In genomic region chr20:5056801-5057599, GRCh38 we compare ENCODE assay signal across 1 cellular context.
TF ChIP-seq lines count a peak whose summit lies in the region.

No MANE protein-coding gene starts in this region.

TF ChIP-seq in HepG2, 621 proteins besides CTCF, POLR2A, EP300 and RAD21 (continued from another document and continues in another):
- TF ChIP-seq GLMP (CRISPR knock-in tag; IDR thresholded peaks at IDR 0.05; ENCODE audit: borderline replicate concordance) (no peak), ZBTB26 (CRISPR knock-in tag; IDR thresholded peaks at IDR 0.05; ENCODE audit: borderline replicate concordance) (0 out of 2 replicates have a peak, but pooled peaks have one; percentile 39), MZF1 (CRISPR knock-in tag; IDR thresholded peaks at IDR 0.05; ENCODE audit: borderline replicate concordance) (no peak), ZNF720 (CRISPR knock-in tag; IDR thresholded peaks at IDR 0.05) (0 out of 2 replicates have a peak, but pooled peaks have one; percentile 53), BCL6 (CRISPR knock-in tag; IDR thresholded peaks at IDR 0.05) (0 out of 2 replicates have a peak, but pooled peaks have one; percentile 21), PITX1 (CRISPR knock-in tag; IDR thresholded peaks at IDR 0.05) (no peak), SAP130 (CRISPR knock-in tag; IDR thresholded peaks at IDR 0.05; ENCODE audit: low read depth) (peak; percentile 22; the same call in 1 of the 2 replicates), SALL1 (CRISPR knock-in tag; IDR thresholded peaks at IDR 0.05) (peak; percentile 36; the same call in 1 of the 2 replicates), ERF (CRISPR knock-in tag; IDR thresholded peaks at IDR 0.05) (0 out of 2 replicates have a peak, but pooled peaks have one; percentile 35), ZNF790 (CRISPR knock-in tag; IDR thresholded peaks at IDR 0.05; ENCODE audit: borderline replicate concordance) (no peak), ZMYM4 (CRISPR knock-in tag; IDR thresholded peaks at IDR 0.05) (0 out of 2 replicates have a peak, but pooled peaks have one; percentile 25), FOXA1 (IDR thresholded peaks at IDR 0.05) (no peak), FOXA1 (CRISPR knock-in tag; IDR thresholded peaks at IDR 0.05) (no peak), ATM (IDR thresholded peaks at IDR 0.05; ENCODE audit: borderline replicate concordance) (no peak), HMGXB4 (CRISPR knock-in tag; IDR thresholded peaks at IDR 0.05; ENCODE audit: borderline replicate concordance in 1 of 2, low read depth in 1 of 2) (peak in 1 of 2 experiments; percentile 47; a peak in 1 of 4 replicates), HHEX (CRISPR knock-in tag; IDR thresholded peaks at IDR 0.05) (no peak), RBM22 (optimal IDR thresholded peaks at IDR 0.05; ENCODE audit: low read length) (no peak), IRF2 (CRISPR knock-in tag; IDR thresholded peaks at IDR 0.05) (0 out of 2 replicates have a peak, but pooled peaks have one; percentile 22), FOSL2 (CRISPR knock-in tag; IDR thresholded peaks at IDR 0.05) (peak; percentile 87), ZNF121 (CRISPR knock-in tag; IDR thresholded peaks at IDR 0.05) (peak; percentile 51; the same call in 1 of the 2 replicates), ZNF704 (CRISPR knock-in tag; IDR thresholded peaks at IDR 0.05; ENCODE audit: borderline replicate concordance) (no peak), JUN (CRISPR knock-in tag; IDR thresholded peaks at IDR 0.05) (no peak), MEF2D (CRISPR knock-in tag; IDR thresholded peaks at IDR 0.05) (no peak), KLF11 (CRISPR knock-in tag; IDR thresholded peaks at IDR 0.05) (0 out of 2 replicates have a peak, but pooled peaks have one; percentile 36), STAT5B (CRISPR knock-in tag; IDR thresholded peaks at IDR 0.05) (no peak), KDM4B (CRISPR knock-in tag; IDR thresholded peaks at IDR 0.05) (0 out of 2 replicates have a peak, but pooled peaks have one; percentile 18), TAF1 (CRISPR knock-in tag; IDR thresholded peaks at IDR 0.05) (no peak), HMG20B (CRISPR knock-in tag; conservative IDR thresholded peaks at IDR 0.05) (0 out of 2 replicates have a peak, but pooled peaks have one; percentile 32), RELA (CRISPR knock-in tag; IDR thresholded peaks at IDR 0.05) (no peak), ARID5B (CRISPR knock-in tag; IDR thresholded peaks at IDR 0.05) (0 out of 2 replicates have a peak, but pooled peaks have one; percentile 31), RXRB (CRISPR knock-in tag; IDR thresholded peaks at IDR 0.05; ENCODE audit: borderline replicate concordance) (0 out of 2 replicates have a peak, but pooled peaks have one; percentile 24), ZBED4 (CRISPR knock-in tag; IDR thresholded peaks at IDR 0.05; ENCODE audit: borderline replicate concordance) (no peak), ZNF280D (CRISPR knock-in tag; IDR thresholded peaks at IDR 0.05) (no peak), GATAD2A (CRISPR knock-in tag; IDR thresholded peaks at IDR 0.05) (peak; percentile 40), ONECUT2 (CRISPR knock-in tag; IDR thresholded peaks at IDR 0.05) (no peak), TARDBP (CRISPR knock-in tag; IDR thresholded peaks at IDR 0.05) (peak; percentile 29; the same call in 1 of the 2 replicates), ZBTB49 (CRISPR knock-in tag; IDR thresholded peaks at IDR 0.05; ENCODE audit: borderline replicate concordance) (0 out of 2 replicates have a peak, but pooled peaks have one; percentile 26), ZNF770 (CRISPR knock-in tag; IDR thresholded peaks at IDR 0.05) (peak; percentile 17; the same call in 1 of the 2 replicates), ELF3 (CRISPR knock-in tag; IDR thresholded peaks at IDR 0.05) (0 out of 2 replicates have a peak, but pooled peaks have one; percentile 44)
